Comparison of ENCODE assay signal across 8 cellular contexts in genomic region chr12:3491938-3492867, GRCh38. TPM values are rescaled to one million over a fixed set of nuclear protein-coding genes. Genes with fewer than 3 reads are reported as not detected.
DNase-seq lines count a peak whose midpoint lies in the region; ATAC-seq, FAIRE-seq and TF ChIP-seq lines count a peak whose summit lies in the region.

No MANE protein-coding gene starts in this region.

- TF ChIP-seq POLR2A in GM12878 (IDR thresholded peaks at IDR 0.05; ENCODE audit: low read depth, low read length) = no peak

- H3K4me1 ChIP-seq in GM12878 (ENCODE audit: control insufficient read depth, insufficient read depth, low read length) (no peaks in the 10 kb centered on the region), tibial artery (peaks cover 0 to 20% (median 14%) of the 10 kb centered on the region in 4 donors)

- POLR2A ChIA-PET in GM12878 (lab: Charles Lee) = interaction anchor here (0.7 kb wide), 1 partner anchor 1913 kb away, joined by 3 read pairs; no protein-coding TSS in a partner anchor

- peak; percentile 34 for DNase-seq in activated gamma-delta T cell treated with Interleukin-2 at 50 U/mL for 16 hours
- no peak for DNase-seq in activated gamma-delta T cell (lab: John Stamatoyannopoulos, UW)
- no peak for DNase-seq in GM12878 (ENCODE audit: low read depth, low spot score)
- peak; percentile 88 for DNase-seq in iPS-NIHi7 (ENCODE audit: extremely low spot score)
- peak; percentile 10 to 32 for DNase-seq in stimulated activated CD4-positive, alpha-beta T cell treated with anti-CD3 and anti-CD28 coated beads, Interleukin-12 subunit alpha, Interleukin-12 subunit beta, amount 100 ng/mL, for 24 hours (ENCODE audit: low read depth in 2 of 2)
- no peak for DNase-seq in tibial artery

- no peaks in the 10 kb centered on the region; the same call in 2 of the 3 replicates for H3K9me3 ChIP-seq in GM12878 (replicated peaks; ENCODE audit: control insufficient read depth, insufficient read depth, low read length)
- no peaks in the 10 kb centered on the region for H3K9me3 ChIP-seq in tibial artery

- no peaks in the 10 kb centered on the region for H3K79me2 ChIP-seq in GM12878 (ENCODE audit: control insufficient read depth, insufficient read depth, low read length)

- H3K9ac ChIP-seq in GM12878 (ENCODE audit: control insufficient read depth, insufficient read depth, low read length) = no peak overlapping the region

- no peaks in the 10 kb centered on the region for H4K20me1 ChIP-seq in GM12878 (ENCODE audit: control insufficient read depth, insufficient read depth)

- TF ChIP-seq EP300 in GM12878 (IDR thresholded peaks at IDR 0.05; ENCODE audit: borderline replicate concordance in 1 of 2, control insufficient read depth in 1 of 2, low read depth in 2 of 2, low read length in 2 of 2) = no peak

- TF ChIP-seq CTCF in GM12878 (IDR thresholded peaks at IDR 0.05 in 2 of 3, conservative IDR thresholded peaks at IDR 0.05 in 1 of 3; ENCODE audit: control insufficient read depth in 2 of 3, extremely low read depth in 1 of 3, insufficient read depth in 1 of 3, low read depth in 3 of 3, low read length in 3 of 3) (no peak), tibial artery (IDR thresholded peaks at IDR 0.05) (no peak)

- H2AFZ ChIP-seq in GM12878 (ENCODE audit: control insufficient read depth, low read depth, low read length) = no peak overlapping the region

- RAD21 ChIA-PET in GM12878 (lab: Charles Lee; ENCODE audit: unreplicated experiment) = no interaction called here

- no peak for TF ChIP-seq RAD21 in GM12878 (IDR thresholded peaks at IDR 0.05; ENCODE audit: insufficient read depth, low read depth, low read length)

- H3K27ac ChIP-seq in GM12878 (ENCODE audit: control insufficient read depth, insufficient read depth) (no peak overlapping the region), tibial artery (no peak overlapping the region)

- FAIRE-seq in GM12878 (lab: Jason Lieb, UNC) = no peak

- BruUV-seq in GM12878 (replicated peaks; lab: Mats Ljungman, UMichigan) = no TSS peak

- H3K4me3 ChIP-seq in GM12878 = no peak overlapping the region
- no peak overlapping the region for H3K4me3 ChIP-seq in tibial artery

- peak; percentile 96 for ATAC-seq in SK-N-SH treated with all-trans-retinoic acid at 6 μM for 48 hours
- ATAC-seq in GM12878 = peak; percentile 76
- no peak for ATAC-seq in HG02938 (IDR thresholded peaks at IDR 0.05; ENCODE audit: unreplicated experiment)

- H3K27me3 ChIP-seq in GM12878 (replicated peaks in 1 of 2; ENCODE audit: control insufficient read depth in 2 of 2, insufficient read depth in 2 of 2, low read length in 1 of 2) (peaks cover 2 to 6% of the 10 kb centered on the region in 2 experiments; a peak in 3 of 4 replicates), tibial artery (peaks cover 0 to 88% of the 10 kb centered on the region in 2 donors)

- SMC1A ChIA-PET in GM12878 (lab: Charles Lee; ENCODE audit: uncharacterized antibody, unreplicated experiment) = no interaction called here

- H3K36me3 ChIP-seq in GM12878 (ENCODE audit: control insufficient read depth in 2 of 2, insufficient read depth in 2 of 2, low read length in 1 of 2) = no peaks in the 10 kb centered on the region
- H3K36me3 ChIP-seq in tibial artery = no peaks in the 10 kb centered on the region

- 22% methylated on average over 44 of the region's 60 CpGs for WGBS in GM12878 (ENCODE audit: insufficient coverage, insufficient replicate concordance, low lambda C conversion rate, missing lambda C conversion rate)

- H3K4me2 ChIP-seq in GM12878 (ENCODE audit: control insufficient read depth, insufficient read depth) = no peak overlapping the region

- in situ Hi-C loops in GM12878 (cut with MboI) = no loop called here

- CTCF ChIA-PET in GM12878 (lab: Yijun Ruan, JAX) = no interaction called here

- intact Hi-C loops in GM12878 (cut with micrococcal nuclease; ENCODE audit: unreplicated experiment) = no loop called here
- intact Hi-C loops in tibial artery (cut with DNase I; ENCODE audit: low total_unique reads) = no loop called here

TF ChIP-seq in SK-N-SH treated with all-trans-retinoic acid at 6 μM for 48 hours, 23 proteins besides CTCF, POLR2A, EP300 and RAD21:
- no peak for TF ChIP-seq CSDC2 (CRISPR knock-in tag; IDR thresholded peaks at IDR 0.05)
- TF ChIP-seq ZFP3 (CRISPR knock-in tag; IDR thresholded peaks at IDR 0.05) = peak; percentile 73
TF ChIP-seq in SK-N-SH treated with all-trans-retinoic acid at 6 μM for 48 hours: peak in this region for 1.

TF ChIP-seq in GM12878, 131 proteins besides CTCF, POLR2A, EP300 and RAD21 (continues in another document):
- TF ChIP-seq E2F8 (IDR thresholded peaks at IDR 0.05; ENCODE audit: low read depth, partially characterized antibody) (no peak), SP1 (IDR thresholded peaks at IDR 0.05; ENCODE audit: low read depth, low read length) (no peak), REST (IDR thresholded peaks at IDR 0.05; ENCODE audit: low read depth, low read length) (peak; percentile 95), RBBP5 (conservative IDR thresholded peaks at IDR 0.05) (no peak), NRF1 (conservative IDR thresholded peaks at IDR 0.05; ENCODE audit: low read depth, low read length) (no peak), BMI1 (IDR thresholded peaks at IDR 0.05; ENCODE audit: borderline replicate concordance) (no peak), POU2F2 (IDR thresholded peaks at IDR 0.05; ENCODE audit: borderline replicate concordance, low read depth, low read length) (no peak)

RNA-seq across cellular contexts. Expression of gene PRMT8, which starts 1.2 kb away (rescaled TPM):
- total RNA-seq in GM12878 (2013; cell fraction: nucleolus; rRNA removed) = not detected in 2 replicates
- total RNA-seq in GM12878 (2014; rRNA removed) (not detected in 2 replicates), GM12878 (2014; rRNA removed; fragmentation: Illumina TruSeq; extraction: Trizol) (not detected in 2 replicates), GM12878 (2021) (not detected in 2 replicates)
- polyA plus RNA-seq in GM12878 (2011; ENCODE audit: low read depth) = not detected
- polyA plus RNA-seq in GM12878 (2011; rRNA removed) (not detected in 2 replicates), GM12878 (2014; fragmentation: Illumina TruSeq; extraction: Trizol) (not detected in 2 replicates), GM12878 (2014; fragmentation: Nextera tagmentation; extraction: Ambion mirVana) (not detected), GM12878 (2014; rRNA removed) (not detected in 2 replicates), GM12878 (2016; fragmentation: Nextera tagmentation; extraction: Ambion mirVana) (not detected)
- not detected in 2 replicates for polyA plus RNA-seq in GM12878 (2011; cell fraction: cytosol; rRNA removed)
- not detected in 2 replicates for polyA plus RNA-seq in GM12878 (2011; cell fraction: nucleus; rRNA removed)
- polyA plus RNA-seq in GM12878 (2012) = not detected in 2 replicates
- 0.15 TPM in 1 of 2 replicates, not detected in the other for polyA minus RNA-seq in GM12878 (2011; rRNA and poly(A)+ RNA removed)
- not detected in 2 replicates for polyA minus RNA-seq in GM12878 (2011; cell fraction: cytosol; rRNA and poly(A)+ RNA removed)
- polyA minus RNA-seq in GM12878 (2011; cell fraction: nucleus; rRNA and poly(A)+ RNA removed) = not detected in 2 replicates

Comparison
In these comparisons a context has a peak if more than half of its experiments do, and no peak if none do; other contexts are left out.
1. DNase-seq: peak in activated gamma-delta T cell treated with Interleukin-2 at 50 U/mL for 16 hours (single experiment), iPS-NIHi7 (single experiment) and stimulated activated CD4-positive, alpha-beta T cell treated with anti-CD3 and anti-CD28 coated beads, Interleukin-12 subunit alpha, Interleukin-12 subunit beta, amount 100 ng/mL, for 24 hours (2 of 2); none in activated gamma-delta T cell (single experiment), GM12878 (single experiment) and tibial artery (0 of 2).